Comparison of ENCODE assay signal across 8 cellular contexts in genomic region chr2:74267068-74267467, GRCh38.
DNase-seq lines count a peak whose midpoint lies in the region; ATAC-seq and TF ChIP-seq lines count a peak whose summit lies in the region.

No MANE protein-coding gene starts in this region.

- H3K4me1 Mint-ChIP-seq in T-helper 2 cell treated with Interferon-gamma antibody and Interleukin-4, amounts not matched to agents 5 μg/mL and 100 μg/mL, for 36 hours (ENCODE audit: low read depth): peaks cover 21% of the 10 kb centered on the region
- H3K4me1 Mint-ChIP-seq in chondrocyte (ENCODE audit: low read depth) (no peaks in the 10 kb centered on the region), mesothelial cell of epicardium (no peaks in the 10 kb centered on the region)

- no peaks in the 10 kb centered on the region for H3K9me3 Mint-ChIP-seq in T-helper 2 cell treated with Interferon-gamma antibody and Interleukin-4, amounts not matched to agents 5 μg/mL and 100 μg/mL, for 36 hours
- H3K9me3 Mint-ChIP-seq in chondrocyte (ENCODE audit: low read depth) (no peaks in the 10 kb centered on the region), mesothelial cell of epicardium (no peaks in the 10 kb centered on the region)

- H3K36me3 Mint-ChIP-seq in T-helper 2 cell treated with Interferon-gamma antibody and Interleukin-4, amounts not matched to agents 5 μg/mL and 100 μg/mL, for 36 hours (ENCODE audit: low read depth): peaks cover 2% of the 10 kb centered on the region
- H3K36me3 Mint-ChIP-seq in chondrocyte (ENCODE audit: low read depth) (peaks cover 6% of the 10 kb centered on the region), mesothelial cell of epicardium (no peaks in the 10 kb centered on the region)

- peak overlapping the region; percentile 76 for H3K4me3 Mint-ChIP-seq in T-helper 2 cell treated with Interferon-gamma antibody and Interleukin-4, amounts not matched to agents 5 μg/mL and 100 μg/mL, for 36 hours
- no peak overlapping the region for H3K4me3 Mint-ChIP-seq in chondrocyte (ENCODE audit: unreplicated experiment)
- H3K4me3 Mint-ChIP-seq in mesothelial cell of epicardium: no peak overlapping the region

- H3K27ac Mint-ChIP-seq in T-helper 2 cell treated with Interferon-gamma antibody and Interleukin-4, amounts not matched to agents 5 μg/mL and 100 μg/mL, for 36 hours: peak overlapping the region; percentile 91
- H3K27ac Mint-ChIP-seq in chondrocyte (ENCODE audit: unreplicated experiment): no peak overlapping the region
- H3K27ac Mint-ChIP-seq in mesothelial cell of epicardium: no peak overlapping the region

- TF ChIP-seq CTCF in chondrocyte (IDR thresholded peaks at IDR 0.05) (peak; percentile 23), mesothelial cell of epicardium (IDR thresholded peaks at IDR 0.05; ENCODE audit: unreplicated experiment) (no peak)

- DNase-seq in DMS153 treated with DMSO at 0.1 percent for 48 hours (lab: John Stamatoyannopoulos, UW; ENCODE audit: unreplicated experiment): peak; percentile 48
- peak; percentile 69 for DNase-seq in HuH-7 (ENCODE audit: low spot score)
- DNase-seq in T-helper 2 cell treated with Interferon-gamma antibody and Interleukin-4, amounts not matched to agents 5 μg/mL and 100 μg/mL, for 36 hours (ENCODE audit: low spot score): peak; percentile 51
- no peak for DNase-seq in chondrocyte (ENCODE audit: low spot score)
- peak; percentile 62 for DNase-seq in stimulated activated CD4-positive, alpha-beta T cell treated with anti-CD3 and anti-CD28 coated beads, Interleukin-1b, Interleukin-23, amount 100 ng/mL, for 48 hours
- DNase-seq in mesothelial cell of epicardium (ENCODE audit: low spot score in 2 of 2, unreplicated experiment in 2 of 2): no peak

- no peak for ATAC-seq in HG03175 (IDR thresholded peaks at IDR 0.05; ENCODE audit: unreplicated experiment)
- ATAC-seq in GM21423 (IDR thresholded peaks at IDR 0.05; ENCODE audit: unreplicated experiment): no peak

- H3K27me3 Mint-ChIP-seq in T-helper 2 cell treated with Interferon-gamma antibody and Interleukin-4, amounts not matched to agents 5 μg/mL and 100 μg/mL, for 36 hours (ENCODE audit: low read depth): no peaks in the 10 kb centered on the region
- peaks cover 11% of the 10 kb centered on the region for H3K27me3 Mint-ChIP-seq in chondrocyte (ENCODE audit: low read depth)
- peaks cover 17% of the 10 kb centered on the region for H3K27me3 Mint-ChIP-seq in mesothelial cell of epicardium (ENCODE audit: low read depth)

Comparison
In these comparisons a context has a peak if more than half of its experiments do, and no peak if none do; other contexts are left out.
1. DNase-seq: peak in DMS153 treated with DMSO at 0.1 percent for 48 hours (single experiment), HuH-7 (single experiment), T-helper 2 cell treated with Interferon-gamma antibody and Interleukin-4, amounts not matched to agents 5 μg/mL and 100 μg/mL, for 36 hours (single experiment) and stimulated activated CD4-positive, alpha-beta T cell treated with anti-CD3 and anti-CD28 coated beads, Interleukin-1b, Interleukin-23, amount 100 ng/mL, for 48 hours (single experiment); none in chondrocyte (single experiment) and mesothelial cell of epicardium (0 of 2).